ENCODE assay signal across 28 cellular contexts in the genomic region with DNA sequence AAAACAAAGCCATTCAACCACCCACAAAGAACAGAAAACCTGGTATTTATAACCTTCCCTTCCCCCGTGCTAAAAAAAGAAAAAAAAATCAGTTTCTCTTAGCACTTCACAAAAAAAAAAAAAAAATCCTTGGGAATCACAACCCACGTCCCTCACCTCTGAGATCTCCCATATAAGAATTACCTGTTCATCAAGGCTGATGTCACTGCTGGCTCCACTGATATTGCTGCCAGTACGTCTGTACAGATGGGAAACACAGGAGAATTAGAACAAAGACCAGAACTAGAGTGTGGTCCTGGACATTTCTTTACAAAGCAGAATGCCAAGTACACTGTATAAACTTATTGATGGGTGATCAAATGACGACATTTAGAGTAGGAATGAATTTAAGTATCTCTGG.
"Had no signal": no experiment of that assay in that cellular context is flagged by ENCODE, and none has a peak within 500 bp of the region (broad histone marks: within the 10 kb centered on the region; RNA-seq: fewer than 3 reads in every experiment).

No MANE protein-coding gene starts in this region.

- H3K27me3 ChIP-seq: hepatocyte, neural progenitor cell, neutrophil, suprapubic skin, tibial nerve, uterus had no signal

- H3K36me3 ChIP-seq: neural progenitor cell, uterus had no signal

- H3K27ac ChIP-seq: hepatocyte, left ventricle myocardium inferior, neural progenitor cell, neutrophil, skin epidermis, suprapubic skin, thoracic aorta, tibial nerve, uterus had no signal

- DNase-seq: islet precursor cell; left ventricle myocardium inferior; mesendoderm; naive B cell; natural killer cell; nephron progenitor cell; occipital lobe; retina; right cardiac atrium; stimulated activated CD4-positive, alpha-beta T cell treated with anti-CD3 and anti-CD28 coated beads, Interleukin-12 subunit alpha, Interleukin-12 subunit beta, amount 100 ng/mL, for 4 hours; stimulated activated CD4-positive, alpha-beta T cell treated with anti-CD3 and anti-CD28 coated beads, Interleukin-15, amount 100 ng/mL, for 24 hours; stimulated activated CD4-positive, alpha-beta T cell treated with anti-CD3 and anti-CD28 coated beads, Interleukin-2, amount 100 ng/mL, for 24 hours; stimulated activated CD4-positive, alpha-beta T cell treated with anti-CD3 and anti-CD28 coated beads, Interleukin-4, amount 100 ng/mL, for 1 hour; stimulated activated naive CD4-positive, alpha-beta T cell; uterus had no signal

- H3K4me1 ChIP-seq: neural progenitor cell, suprapubic skin, uterus had no signal

- H3K4me1 Mint-ChIP-seq: mesothelial cell of epicardium, nephron progenitor cell, neural progenitor cell had no signal

- H3K9me3 ChIP-seq: left ventricle myocardium inferior, neutrophil, suprapubic skin, thoracic aorta, tibial nerve, uterus had no signal

- H3K9me3 Mint-ChIP-seq: mesothelial cell of epicardium; naive B cell; natural killer cell; nephron progenitor cell; neural progenitor cell; stimulated activated naive CD8-positive, alpha-beta T cell treated with anti-CD3 and anti-CD28 coated beads, Interleukin-15, Interleukin-2, amounts not matched to agents 100 ng/mL and 50 ng/mL, for 24 hours; type B pancreatic cell had no signal

- H3K4me3 Mint-ChIP-seq: mesothelial cell of epicardium; naive B cell; natural killer cell; nephron progenitor cell; neural progenitor cell; stimulated activated naive CD8-positive, alpha-beta T cell treated with anti-CD3 and anti-CD28 coated beads, Interleukin-15, Interleukin-2, amounts not matched to agents 100 ng/mL and 50 ng/mL, for 24 hours; type B pancreatic cell had no signal

- ATAC-seq: natural killer cell, right cardiac atrium, sciatic nerve had no signal

- H3K27me3 Mint-ChIP-seq: naive B cell; progenitor cell of endocrine pancreas; stimulated activated naive CD8-positive, alpha-beta T cell treated with anti-CD3 and anti-CD28 coated beads, Interleukin-15, Interleukin-2, amounts not matched to agents 100 ng/mL and 50 ng/mL, for 24 hours; type B pancreatic cell had no signal

- H3K27ac Mint-ChIP-seq: mesothelial cell of epicardium; natural killer cell; nephron progenitor cell; neural progenitor cell; progenitor cell of endocrine pancreas; stimulated activated naive CD8-positive, alpha-beta T cell treated with anti-CD3 and anti-CD28 coated beads, Interleukin-15, Interleukin-2, amounts not matched to agents 100 ng/mL and 50 ng/mL, for 24 hours; type B pancreatic cell had no signal

- H3K4me3 ChIP-seq: hepatocyte, left ventricle myocardium inferior, lung, neural progenitor cell, skin epidermis, suprapubic skin, thoracic aorta, tibial nerve, uterus had no signal
